Comparison of ENCODE assay signal across 19 cellular contexts in the genomic region with DNA sequence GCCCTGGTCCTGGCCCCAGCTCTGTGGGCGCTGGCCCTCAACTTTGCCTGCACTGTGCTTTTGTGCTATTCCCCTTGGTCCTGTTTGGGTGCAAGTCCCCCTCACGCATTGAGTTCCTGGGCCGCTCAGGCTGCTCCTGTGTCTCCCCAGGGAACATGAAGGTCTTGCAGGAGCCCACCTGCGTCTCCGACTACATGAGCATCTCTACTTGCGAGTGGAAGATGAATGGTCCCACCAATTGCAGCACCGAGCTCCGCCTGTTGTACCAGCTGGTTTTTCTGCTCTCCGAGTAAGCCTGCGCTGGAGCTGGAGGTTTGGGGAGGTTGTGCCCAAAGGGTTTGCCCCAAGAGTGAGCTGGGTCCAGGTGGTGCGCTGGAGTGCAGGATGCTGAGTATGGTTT. TPM values are rescaled to one million over a fixed set of nuclear protein-coding genes. Genes with fewer than 3 reads are reported as not detected.
DNase-seq lines count a peak whose midpoint lies in the region; ATAC-seq and TF ChIP-seq lines count a peak whose summit lies in the region.
"Had no signal": no experiment of that assay in that cellular context is flagged by ENCODE, and none has a peak within 500 bp of the region (broad histone marks: within the 10 kb centered on the region; RNA-seq: fewer than 3 reads in every experiment).

No MANE protein-coding gene starts in this region.

- DNase-seq in activated naive CD4-positive, alpha-beta T cell treated with anti-CD3 and anti-CD28 coated beads, Interleukin-2, amount 10 ng/mL, durations not matched to agents 7 days and 5 days, result no peak
- DNase-seq in activated naive CD4-positive, alpha-beta T cell treated with anti-CD3 and anti-CD28 coated beads for 36 hours, result no peak
- DNase-seq in CD4-positive, alpha-beta memory T cell, result no peak
- no peak for DNase-seq in activated B cell treated with CpG ODN at 0.5 μM for 24 hours
- DNase-seq in naive thymus-derived CD4-positive, alpha-beta T cell, result no peak
- DNase-seq in activated CD4-positive, CD25-positive, alpha-beta regulatory T cell (lab: John Stamatoyannopoulos, UW), result no peak
- DNase-seq in natural killer cell, result no peak
- no peak for DNase-seq in germinal center (ENCODE audit: low spot score)
- DNase-seq: C1 segment of cervical spinal cord; DMS153; NCI-H1417; NCI-H187; NCI-H2107; NCI-H510A; NCI-H748 treated with DMSO at 0.1 percent for 48 hours; NK-92 treated with Interleukin-12 subunit alpha and Interleukin-12 subunit beta, amount 100 ng/mL, for 24 hours; Peyer's patch had no signal

- no peaks in the 10 kb centered on the region for H3K9me3 Mint-ChIP-seq in activated naive CD4-positive, alpha-beta T cell treated with anti-CD3 and anti-CD28 coated beads, Interleukin-2, amount 10 ng/mL, durations not matched to agents 7 days and 5 days
- H3K9me3 Mint-ChIP-seq in activated naive CD4-positive, alpha-beta T cell treated with anti-CD3 and anti-CD28 coated beads for 36 hours, result no peaks in the 10 kb centered on the region
- H3K9me3 Mint-ChIP-seq in CD4-positive, alpha-beta memory T cell, result no peaks in the 10 kb centered on the region
- H3K9me3 Mint-ChIP-seq in activated B cell treated with CpG ODN at 0.5 μM for 24 hours, result no peaks in the 10 kb centered on the region
- no peaks in the 10 kb centered on the region for H3K9me3 Mint-ChIP-seq in naive thymus-derived CD4-positive, alpha-beta T cell
- H3K9me3 Mint-ChIP-seq in natural killer cell, result no peaks in the 10 kb centered on the region

- no peak for TF ChIP-seq CTCF in activated B cell treated with CpG ODN at 0.5 μM for 24 hours (IDR thresholded peaks at IDR 0.05)
- no peak for TF ChIP-seq CTCF in natural killer cell (IDR thresholded peaks at IDR 0.05)

- no peaks in the 10 kb centered on the region for H3K9me3 ChIP-seq in CD4-positive, alpha-beta memory T cell (ENCODE audit: control insufficient read depth in 1 of 2, low read length in 2 of 2)
- H3K9me3 ChIP-seq in naive thymus-derived CD4-positive, alpha-beta T cell (ENCODE audit: control insufficient read depth in 2 of 3, low read length in 3 of 3), result no peaks in the 10 kb centered on the region
- H3K9me3 ChIP-seq: Peyer's patch had no signal

- no peak overlapping the region for H3K4me3 ChIP-seq in CD4-positive, alpha-beta memory T cell (ENCODE audit: low read length in 2 of 2)
- no peak overlapping the region for H3K4me3 ChIP-seq in naive thymus-derived CD4-positive, alpha-beta T cell (ENCODE audit: low read length)
- H3K4me3 ChIP-seq: GM12878, Peyer's patch had no signal

- H3K36me3 Mint-ChIP-seq in activated naive CD4-positive, alpha-beta T cell treated with anti-CD3 and anti-CD28 coated beads, Interleukin-2, amount 10 ng/mL, durations not matched to agents 7 days and 5 days, result peaks cover 78% of the 10 kb centered on the region
- peaks cover 73% of the 10 kb centered on the region for H3K36me3 Mint-ChIP-seq in activated naive CD4-positive, alpha-beta T cell treated with anti-CD3 and anti-CD28 coated beads for 36 hours (ENCODE audit: low read depth)
- peaks cover 57 to 74% of the 10 kb centered on the region in 2 donors for H3K36me3 Mint-ChIP-seq in CD4-positive, alpha-beta memory T cell
- H3K36me3 Mint-ChIP-seq in activated B cell treated with CpG ODN at 0.5 μM for 24 hours (ENCODE audit: low read depth) (peaks cover 90% of the 10 kb centered on the region), natural killer cell (no peaks in the 10 kb centered on the region)
- H3K36me3 Mint-ChIP-seq in naive thymus-derived CD4-positive, alpha-beta T cell, result peaks cover 10 to 66% (median 33%) of the 10 kb centered on the region in 5 donors

- no peak overlapping the region for H3K27ac ChIP-seq in CD4-positive, alpha-beta memory T cell (ENCODE audit: low read depth, low read length)
- no peak overlapping the region for H3K27ac ChIP-seq in naive thymus-derived CD4-positive, alpha-beta T cell (ENCODE audit: low read depth, low read length)
- H3K27ac ChIP-seq: Peyer's patch had no signal

- peaks cover 35% of the 10 kb centered on the region for H3K4me1 Mint-ChIP-seq in activated naive CD4-positive, alpha-beta T cell treated with anti-CD3 and anti-CD28 coated beads, Interleukin-2, amount 10 ng/mL, durations not matched to agents 7 days and 5 days
- peaks cover 26% of the 10 kb centered on the region for H3K4me1 Mint-ChIP-seq in activated naive CD4-positive, alpha-beta T cell treated with anti-CD3 and anti-CD28 coated beads for 36 hours (ENCODE audit: low read depth)
- H3K4me1 Mint-ChIP-seq in CD4-positive, alpha-beta memory T cell, result peaks cover 0 to 13% (median 7%) of the 10 kb centered on the region in 4 donors
- H3K4me1 Mint-ChIP-seq in activated B cell treated with CpG ODN at 0.5 μM for 24 hours (peaks cover 62% of the 10 kb centered on the region), natural killer cell (peaks cover 0 to 15% of the 10 kb centered on the region in 2 donors)
- H3K4me1 Mint-ChIP-seq in naive thymus-derived CD4-positive, alpha-beta T cell, result peaks cover 15 to 46% (median 39%) of the 10 kb centered on the region in 7 donors

- peak overlapping the region; percentile 76 for H3K27ac Mint-ChIP-seq in activated naive CD4-positive, alpha-beta T cell treated with anti-CD3 and anti-CD28 coated beads, Interleukin-2, amount 10 ng/mL, durations not matched to agents 7 days and 5 days
- no peak overlapping the region for H3K27ac Mint-ChIP-seq in activated naive CD4-positive, alpha-beta T cell treated with anti-CD3 and anti-CD28 coated beads for 36 hours
- peak overlapping the region in 6 of 7 donors; percentile 17 to 82 (median 64) for H3K27ac Mint-ChIP-seq in CD4-positive, alpha-beta memory T cell
- H3K27ac Mint-ChIP-seq in activated B cell treated with CpG ODN at 0.5 μM for 24 hours (peak overlapping the region; percentile 50), natural killer cell (peak overlapping the region in 1 of 2 donors; percentile 30)
- H3K27ac Mint-ChIP-seq in naive thymus-derived CD4-positive, alpha-beta T cell, result peak overlapping the region in 7 of 9 donors; percentile 35 to 90 (median 75)

- H3K27me3 Mint-ChIP-seq in activated naive CD4-positive, alpha-beta T cell treated with anti-CD3 and anti-CD28 coated beads, Interleukin-2, amount 10 ng/mL, durations not matched to agents 7 days and 5 days, result no peaks in the 10 kb centered on the region
- no peaks in the 10 kb centered on the region for H3K27me3 Mint-ChIP-seq in activated naive CD4-positive, alpha-beta T cell treated with anti-CD3 and anti-CD28 coated beads for 36 hours (ENCODE audit: low read depth)
- H3K27me3 Mint-ChIP-seq in CD4-positive, alpha-beta memory T cell, result no peaks in the 10 kb centered on the region
- H3K27me3 Mint-ChIP-seq in activated B cell treated with CpG ODN at 0.5 μM for 24 hours (no peaks in the 10 kb centered on the region), natural killer cell (ENCODE audit: low read depth in 2 of 2) (no peaks in the 10 kb centered on the region)
- H3K27me3 Mint-ChIP-seq in naive thymus-derived CD4-positive, alpha-beta T cell, result no peaks in the 10 kb centered on the region

- H3K4me3 Mint-ChIP-seq in activated naive CD4-positive, alpha-beta T cell treated with anti-CD3 and anti-CD28 coated beads, Interleukin-2, amount 10 ng/mL, durations not matched to agents 7 days and 5 days, result no peak overlapping the region
- no peak overlapping the region for H3K4me3 Mint-ChIP-seq in activated naive CD4-positive, alpha-beta T cell treated with anti-CD3 and anti-CD28 coated beads for 36 hours
- H3K4me3 Mint-ChIP-seq in CD4-positive, alpha-beta memory T cell, result no peak overlapping the region
- H3K4me3 Mint-ChIP-seq in activated B cell treated with CpG ODN at 0.5 μM for 24 hours, result no peak overlapping the region
- no peak overlapping the region for H3K4me3 Mint-ChIP-seq in naive thymus-derived CD4-positive, alpha-beta T cell
- no peak overlapping the region for H3K4me3 Mint-ChIP-seq in natural killer cell

- no peaks in the 10 kb centered on the region for H3K4me1 ChIP-seq in CD4-positive, alpha-beta memory T cell (ENCODE audit: insufficient read depth, low read length)
- no peaks in the 10 kb centered on the region for H3K4me1 ChIP-seq in naive thymus-derived CD4-positive, alpha-beta T cell (ENCODE audit: control insufficient read depth in 2 of 2, insufficient read depth in 2 of 2, low read length in 2 of 2)
- H3K4me1 ChIP-seq: Peyer's patch had no signal

- ATAC-seq in activated B cell treated with CpG ODN at 0.5 μM for 24 hours (ENCODE audit: low read depth) (no peak), natural killer cell (no peak)
- no peak for ATAC-seq in naive thymus-derived CD4-positive, alpha-beta T cell
- ATAC-seq: GM12878, Right ventricle myocardium inferior had no signal

- POLR2A ChIA-PET in CD4-positive, alpha-beta memory T cell (lab: Charles Lee; ENCODE audit: partially characterized antibody), result interaction anchor here (0.5 to 1.6 kb wide), 3 partner anchors 26 to 111 kb away, joined by 3 to 5 read pairs (median 3); no protein-coding TSS in a partner anchor
- POLR2A ChIA-PET in activated B cell treated with CpG ODN at 0.5 μM for 24 hours (lab: Charles Lee), result interaction anchor here (0.6 to 1.2 kb wide), 2 partner anchors 45 to 60 kb away, joined by 3 to 6 read pairs; a partner anchor contains a TSS
- POLR2A ChIA-PET in naive thymus-derived CD4-positive, alpha-beta T cell (lab: Charles Lee), result interaction anchor here (0.6 to 1.0 kb wide), 2 partner anchors 21 to 56 kb away, joined by 3 read pairs; no protein-coding TSS in a partner anchor

- no peaks in the 10 kb centered on the region for H3K27me3 ChIP-seq in CD4-positive, alpha-beta memory T cell (ENCODE audit: insufficient read depth, low read length)
- H3K27me3 ChIP-seq in naive thymus-derived CD4-positive, alpha-beta T cell (ENCODE audit: control insufficient read depth in 2 of 2, insufficient read depth in 2 of 2, low read length in 2 of 2), result no peaks in the 10 kb centered on the region
- H3K27me3 ChIP-seq: Peyer's patch had no signal

- intact Hi-C loops in activated naive CD4-positive, alpha-beta T cell treated with anti-CD3 and anti-CD28 coated beads for 36 hours (cut with micrococcal nuclease), result no loop called here
- intact Hi-C loops in CD4-positive, alpha-beta memory T cell (cut with micrococcal nuclease), result no loop called here
- intact Hi-C loops in activated B cell treated with CpG ODN at 0.5 μM for 24 hours (cut with micrococcal nuclease), result loop anchor here (2.0 kb wide), 1 partner anchor 15 kb away; no protein-coding TSS in a partner anchor
- intact Hi-C loops in naive thymus-derived CD4-positive, alpha-beta T cell (cut with micrococcal nuclease), result no loop called here
- intact Hi-C loops in natural killer cell (cut with micrococcal nuclease), result no loop called here

- CTCF ChIA-PET in activated naive CD4-positive, alpha-beta T cell treated with anti-CD3 and anti-CD28 coated beads, Interleukin-2, amount 10 ng/mL, durations not matched to agents 7 days and 5 days (lab: Charles Lee), result interaction anchor here (2.0 kb wide), 1 partner anchor 107 kb away, joined by 7 read pairs; no protein-coding TSS in a partner anchor
- CTCF ChIA-PET in activated naive CD4-positive, alpha-beta T cell treated with anti-CD3 and anti-CD28 coated beads for 36 hours (lab: Charles Lee), result no interaction called here
- CTCF ChIA-PET in CD4-positive, alpha-beta memory T cell (lab: Charles Lee; ENCODE audit: partially characterized antibody), result no interaction called here
- CTCF ChIA-PET in activated B cell treated with CpG ODN at 0.5 μM for 24 hours (lab: Charles Lee), result interaction anchor here (0.8 to 1.5 kb wide), 4 partner anchors 46 to 116 kb away, joined by 3 to 7 read pairs (median 4); no protein-coding TSS in a partner anchor
- CTCF ChIA-PET in naive thymus-derived CD4-positive, alpha-beta T cell (lab: Charles Lee), result interaction anchor here (0.6 kb wide), 2 partner anchors 231 to 972 kb away, joined by 3 read pairs; no protein-coding TSS in a partner anchor

- H3K36me3 ChIP-seq in CD4-positive, alpha-beta memory T cell (ENCODE audit: insufficient read depth, low read length), result peaks cover 56% of the 10 kb centered on the region
- peaks cover 32 to 94% (median 45%) of the 10 kb centered on the region in 3 experiments for H3K36me3 ChIP-seq in naive thymus-derived CD4-positive, alpha-beta T cell (ENCODE audit: control insufficient read depth in 2 of 3, insufficient read depth in 3 of 3, low read length in 3 of 3)

RNA-seq across cellular contexts. Expression of a gene that starts 28.2 kb away (rescaled TPM):
- total RNA-seq in activated naive CD4-positive, alpha-beta T cell treated with anti-CD3 and anti-CD28 coated beads for 36 hours, result 100 to 1,000 TPM; 162 to 170 TPM
- total RNA-seq in CD4-positive, alpha-beta memory T cell, result 100 to 1,000 TPM; 143 to 152 TPM
- polyA plus RNA-seq in CD4-positive, alpha-beta memory T cell, result 10 to 100 TPM; 32.6 to 66.1 TPM
- 176 and 202 TPM in 2 replicates for total RNA-seq in activated B cell treated with CpG ODN at 0.5 μM for 24 hours
- total RNA-seq in naive thymus-derived CD4-positive, alpha-beta T cell, result 100 to 1,000 TPM; 158 to 498 (median 198) TPM
- 100 to 1,000 TPM in 1 of 2 donors, 10 to 100 TPM in 1; 99.8 to 128 TPM for polyA plus RNA-seq in naive thymus-derived CD4-positive, alpha-beta T cell
- total RNA-seq in natural killer cell, result 10 to 100 TPM; 70.2 to 87.2 (median 86.0) TPM

Comparison
In these comparisons a context has a peak if more than half of its experiments do, and no peak if none do; other contexts are left out.
1. CTCF ChIA-PET loops: an anchor here in activated naive CD4-positive, alpha-beta T cell treated with anti-CD3 and anti-CD28 coated beads, Interleukin-2, amount 10 ng/mL, durations not matched to agents 7 days and 5 days (2.0 kb wide), activated B cell treated with CpG ODN at 0.5 μM for 24 hours (0.8 to 1.5 kb wide) and naive thymus-derived CD4-positive, alpha-beta T cell (0.6 kb wide); none called in activated naive CD4-positive, alpha-beta T cell treated with anti-CD3 and anti-CD28 coated beads for 36 hours and CD4-positive, alpha-beta memory T cell.